Comparison of ENCODE assay signal across 18 cellular contexts in genomic region chr19:8088752-8089663, GRCh38. TPM values are rescaled to one million over a fixed set of nuclear protein-coding genes. Genes with fewer than 3 reads are reported as not detected.
DNase-seq lines count a peak whose midpoint lies in the region; ATAC-seq, FAIRE-seq and TF ChIP-seq lines count a peak whose summit lies in the region.
"Had no signal": no experiment of that assay in that cellular context is flagged by ENCODE, and none has a peak within 500 bp of the region (broad histone marks: within the 10 kb centered on the region; RNA-seq: fewer than 3 reads in every experiment).

No MANE protein-coding gene starts in this region.

- no peak overlapping the region for H3K4me2 ChIP-seq in A549

- DNase-seq in A549 (ENCODE audit: low read depth in 1 of 2, low spot score in 1 of 2), result peak in 1 of 2 experiments; percentile 24
- DNase-seq in RKO (ENCODE audit: low spot score), result peak; percentile 20
- DNase-seq in islet precursor cell, result peak; percentile 61
- DNase-seq in NCI-H748 (lab: John Stamatoyannopoulos, UW; ENCODE audit: unreplicated experiment), result no peak
- DNase-seq in RWPE1 (ENCODE audit: low spot score), result no peak
- DNase-seq: COR-L47, EL, H9, KBM-7, NCI-H1048, NCI-H1694, NCI-H510A treated with DMSO at 0.1 percent for 48 hours, RPMI8226 had no signal

- no peak for TF ChIP-seq EP300 in A549 (IDR thresholded peaks at IDR 0.05)

- ATAC-seq in A549 (peak; percentile 63 to 69; a peak in 5 of 6 replicates), HG03097 (IDR thresholded peaks at IDR 0.05; ENCODE audit: low FRiP score, unreplicated experiment) (no peak), HG03045 (IDR thresholded peaks at IDR 0.05; ENCODE audit: unreplicated experiment) (no peak)

- H3K4me1 ChIP-seq in A549, result peaks cover 7% of the 10 kb centered on the region; the same call in 1 of the 3 replicates
- H3K4me1 ChIP-seq in HEK293 (ENCODE audit: control insufficient read depth, insufficient read depth, low read length), result no peaks in the 10 kb centered on the region

- TF ChIP-seq RAD21 in A549 (conservative IDR thresholded peaks at IDR 0.05 in 1 of 2, IDR thresholded peaks at IDR 0.05 in 1 of 2), result no peak

- FAIRE-seq in A549 (lab: Jason Lieb, UNC), result no peak

- TF ChIP-seq CTCF in A549 (IDR thresholded peaks at IDR 0.05), result no peak
- no peak for TF ChIP-seq CTCF in HEK293 (tag by site-specific recombination; IDR thresholded peaks at IDR 0.05)
- no peak for TF ChIP-seq CTCF in RWPE1 (conservative IDR thresholded peaks at IDR 0.05; ENCODE audit: low read depth)

- H3K4me3 ChIP-seq in A549 (no peak overlapping the region), HEK293 (ENCODE audit: low read depth, low read length) (no peak overlapping the region)

- H3K9me3 ChIP-seq in A549 (no peaks in the 10 kb centered on the region), HEK293 (ENCODE audit: control insufficient read depth, insufficient read depth, low read depth, low read length) (no peaks in the 10 kb centered on the region)

- no peaks in the 10 kb centered on the region for H3K36me3 ChIP-seq in HEK293 (ENCODE audit: control insufficient read depth in 2 of 2, insufficient read depth in 1 of 2, low read length in 2 of 2)

- 60% methylated on average over 8 of the region's 8 CpGs for WGBS in A549 (ENCODE audit: missing lambda C conversion rate)

- POLR2A ChIA-PET in A549 (lab: Yijun Ruan, JAX) (no interaction called here), HEK293 (lab: Yijun Ruan, JAX) (no interaction called here), RWPE1 (lab: Yijun Ruan, JAX; ENCODE audit: low non-redundant PET) (no interaction called here)

- TF ChIP-seq POLR2A in A549 (IDR thresholded peaks at IDR 0.05; ENCODE audit: low read length), result no peak

- H3K27ac ChIP-seq in A549, result no peak overlapping the region
- H3K27ac ChIP-seq in HEK293 (ENCODE audit: extremely low read depth, low read depth, low read length), result no peak overlapping the region
- no peak overlapping the region for H3K27ac ChIP-seq in RWPE1
- H3K27ac ChIP-seq: HL-60 had no signal

- CTCF ChIA-PET in A549 (lab: Yijun Ruan, JAX), result no interaction called here
- CTCF ChIA-PET in HEK293 (lab: Yijun Ruan, JAX), result no interaction called here
- CTCF ChIA-PET in RWPE1 (lab: Yijun Ruan, JAX), result no interaction called here

TF ChIP-seq in A549, 52 proteins besides CTCF, POLR2A, EP300 and RAD21:
- TF ChIP-seq NFE2L2 (conservative IDR thresholded peaks at IDR 0.05; ENCODE audit: low read length) (no peak), JUNB (IDR thresholded peaks at IDR 0.05) (no peak), ZFP36 (IDR thresholded peaks at IDR 0.05; ENCODE audit: borderline replicate concordance, partially characterized antibody) (no peak), SMC3 (IDR thresholded peaks at IDR 0.05) (no peak)

TF ChIP-seq in HEK293, 187 proteins besides CTCF, POLR2A, EP300 and RAD21:
- peak; percentile 78 for TF ChIP-seq ZNF366 (tag by site-specific recombination; conservative IDR thresholded peaks at IDR 0.05)
- peak; percentile 99 for TF ChIP-seq PRDM1 (tag by site-specific recombination; IDR thresholded peaks at IDR 0.05)
- TF ChIP-seq ZNF24 (tag by site-specific recombination; IDR thresholded peaks at IDR 0.05), result peak; percentile 74
- no peak for TF ChIP-seq ZBTB10 (tag by site-specific recombination; IDR thresholded peaks at IDR 0.05)
TF ChIP-seq in HEK293: peak in this region for 3.

RNA-seq across cellular contexts. Expression of gene CCL25, which starts 36.4 kb away (rescaled TPM):
- polyA plus RNA-seq in A549 (2011; rRNA removed) (not detected in 2 replicates), A549 (2017; fragmentation: RNase III; extraction: RNeasy Plus Mini Kit Qiagen cat#74134 plus additional on column Dnase treatment) (not detected in 3 replicates)
- not detected in 2 replicates for polyA plus RNA-seq in A549 (2012; cell fraction: cytosol; rRNA removed)
- polyA plus RNA-seq in A549 (2012; cell fraction: nucleus; rRNA removed), result 0.24 TPM in 1 of 2 replicates, not detected in the other
- not detected in 2 replicates for polyA minus RNA-seq in A549 (2011; rRNA and poly(A)+ RNA removed)
- polyA plus RNA-seq: CD14-positive monocyte had no signal

Comparison
In these comparisons a context has a peak if more than half of its experiments do, and no peak if none do; other contexts are left out.
1. ATAC-seq: peak in A549 (2 of 2); none in HG03097 (single experiment) and HG03045 (single experiment).
2. DNase-seq: peak in RKO (single experiment) and islet precursor cell (single experiment); none in NCI-H748 (single experiment) and RWPE1 (single experiment).